In genomic region chrX:102976793-102977495, GRCh38 we compare ENCODE assay signal across 16 cellular contexts. TPM values are rescaled to one million over a fixed set of nuclear protein-coding genes. Genes with fewer than 3 reads are reported as not detected.
DNase-seq lines count a peak whose midpoint lies in the region; ATAC-seq, FAIRE-seq and TF ChIP-seq lines count a peak whose summit lies in the region.
"Had no signal": no experiment of that assay in that cellular context is flagged by ENCODE, and none has a peak within 500 bp of the region (broad histone marks: within the 10 kb centered on the region; RNA-seq: fewer than 3 reads in every experiment).

No MANE protein-coding gene starts in this region.

- no peaks in the 10 kb centered on the region for H3K36me3 ChIP-seq in mammary epithelial cell (ENCODE audit: insufficient read depth, low read length)
- H3K36me3 ChIP-seq in pancreas: no peaks in the 10 kb centered on the region
- H3K36me3 ChIP-seq: upper lobe of right lung had no signal

- H3K4me3 ChIP-seq in mammary epithelial cell (replicated peaks in 1 of 3; ENCODE audit: insufficient read depth in 1 of 3, low read depth in 2 of 3, low read length in 3 of 3) (no peak overlapping the region), pancreas (no peak overlapping the region)
- H3K4me3 ChIP-seq: upper lobe of right lung had no signal

- in situ Hi-C loops in mammary epithelial cell (cut with MboI; ENCODE audit: low sequenced_read_pairs in 2 of 2): no loop called here

- CTCF ChIA-PET in mammary epithelial cell (lab: Charles Lee; ENCODE audit: low non-redundant PET): no interaction called here

- BruUV-seq in mammary epithelial cell (replicated peaks; lab: Mats Ljungman, UMichigan): TSS peak; percentile 57

- H3K27ac ChIP-seq in mammary epithelial cell (ENCODE audit: insufficient read depth, low read depth, low read length): peak overlapping the region; percentile 54
- no peak overlapping the region for H3K27ac ChIP-seq in pancreas
- H3K27ac ChIP-seq: upper lobe of right lung had no signal

- H3K27me3 ChIP-seq in mammary epithelial cell (ENCODE audit: insufficient read depth, low read length): no peaks in the 10 kb centered on the region
- H3K27me3 ChIP-seq in pancreas: peaks cover 0 to 3% (median 0%) of the 10 kb centered on the region in 4 donors
- H3K27me3 ChIP-seq: upper lobe of right lung had no signal

- no peaks in the 10 kb centered on the region for H4K20me1 ChIP-seq in mammary epithelial cell (ENCODE audit: insufficient read depth, low read length)

- peaks cover 8% of the 10 kb centered on the region for H3K9me3 ChIP-seq in mammary epithelial cell (replicated peaks; ENCODE audit: insufficient read depth, low read length)
- H3K9me3 ChIP-seq in pancreas: no peaks in the 10 kb centered on the region
- H3K9me3 ChIP-seq: upper lobe of right lung had no signal

- peak; percentile 52 to 87 (median 60) for ATAC-seq in pancreas
- ATAC-seq in GM21576 (IDR thresholded peaks at IDR 0.05; ENCODE audit: unreplicated experiment): no peak
- no peak for ATAC-seq in HG02610 (IDR thresholded peaks at IDR 0.05; ENCODE audit: unreplicated experiment)

- peak; percentile 49 for DNase-seq in GM04504 (ENCODE audit: low read depth)
- peak; percentile 76 for DNase-seq in MV-4-11 (lab: John Stamatoyannopoulos, UW)
- peak; percentile 87 for DNase-seq in mammary epithelial cell
- DNase-seq in pancreas: peak in 1 of 6 donors; percentile 9
- no peak for DNase-seq in activated CD4-positive, CD25-positive, alpha-beta regulatory T cell (lab: John Stamatoyannopoulos, UW)
- DNase-seq in NCI-H2029 treated with DMSO at 0.1 percent for 48 hours (lab: John Stamatoyannopoulos, UW): no peak
- DNase-seq: activated CD4-positive, alpha-beta memory T cell treated with anti-CD3 and anti-CD28 coated beads for 36 hours; activated gamma-delta T cell treated with Interleukin-2 at 50 U/mL for 16 hours; caudate nucleus; NK-92 treated with Interleukin-12 subunit alpha and Interleukin-12 subunit beta, amount 100 ng/mL, for 24 hours; T-helper 1 cell; upper lobe of right lung had no signal

- WGBS in mammary epithelial cell (ENCODE audit: low coverage, missing lambda C conversion rate): 13% methylated on average over 4 of the region's 4 CpGs
- WGBS in pancreas, 2 donors: 18 to 21% methylated on average over 4 of the region's 4 CpGs

- no peak for FAIRE-seq in pancreas (lab: Jason Lieb, UNC)
- FAIRE-seq: endothelial cell of umbilical vein, GM19239 had no signal

- H3K9ac ChIP-seq in mammary epithelial cell (ENCODE audit: insufficient read depth, low read length): no peak overlapping the region

- dilution Hi-C loops in mammary epithelial cell (cut with HindIII; ENCODE audit: low sequenced_read_pairs): no loop called here

- H2AFZ ChIP-seq in mammary epithelial cell (ENCODE audit: low read depth, low read length): no peak overlapping the region

- no peaks in the 10 kb centered on the region for H3K79me2 ChIP-seq in mammary epithelial cell (ENCODE audit: insufficient read depth, low read length)

- intact Hi-C loops in mammary epithelial cell (cut with micrococcal nuclease): loop anchor here (2.0 kb wide), 1 partner anchor 18 kb away; no protein-coding TSS in a partner anchor
- intact Hi-C loops in pancreas (cut with DNase I): no loop called here

- no peak for TF ChIP-seq CTCF in mammary epithelial cell (conservative IDR thresholded peaks at IDR 0.05 in 1 of 2, IDR thresholded peaks at IDR 0.05 in 1 of 2; ENCODE audit: extremely low read depth in 1 of 2, insufficient read depth in 1 of 2, low read depth in 1 of 2, low read length in 2 of 2)
- TF ChIP-seq CTCF in pancreas (IDR thresholded peaks at IDR 0.05): no peak

- H3K4me1 ChIP-seq in mammary epithelial cell (ENCODE audit: insufficient read depth, low read length) (peaks cover 35% of the 10 kb centered on the region), pancreas (no peaks in the 10 kb centered on the region)
- H3K4me1 ChIP-seq: upper lobe of right lung had no signal

- peak overlapping the region; percentile 14 for H3K4me2 ChIP-seq in mammary epithelial cell (ENCODE audit: insufficient read depth, low read depth, low read length)

RNA-seq across cellular contexts. Expression of gene RAB40AL, which starts 39.9 kb away (rescaled TPM):
- 1 to 10 TPM in 1 of 2 donors, under 1 TPM in 1; 0.56 to 1.3 TPM for total RNA-seq in mammary epithelial cell
- 0.12 TPM for polyA plus RNA-seq in mammary epithelial cell
- not detected for polyA minus RNA-seq in mammary epithelial cell
- under 1 TPM in 5 of 6 donors, not detected in 1; 0.40 to 0.98 (median 0.65) TPM for total RNA-seq in pancreas
- under 1 TPM; 0.21 to 0.68 TPM for polyA plus RNA-seq in pancreas
- total RNA-seq: activated CD4-positive, alpha-beta memory T cell treated with anti-CD3 and anti-CD28 coated beads for 36 hours had no signal

Comparison
In these comparisons a context has a peak if more than half of its experiments do, and no peak if none do; other contexts are left out.
1. DNase-seq: peak in GM04504 (single experiment), MV-4-11 (single experiment) and mammary epithelial cell (single experiment); none in activated CD4-positive, CD25-positive, alpha-beta regulatory T cell (0 of 4) and NCI-H2029 treated with DMSO at 0.1 percent for 48 hours (single experiment).
2. ATAC-seq: peak in pancreas (4 of 4); none in GM21576 (single experiment) and HG02610 (single experiment).